ENCODE assay signal across 1 cellular context in the genomic region with DNA sequence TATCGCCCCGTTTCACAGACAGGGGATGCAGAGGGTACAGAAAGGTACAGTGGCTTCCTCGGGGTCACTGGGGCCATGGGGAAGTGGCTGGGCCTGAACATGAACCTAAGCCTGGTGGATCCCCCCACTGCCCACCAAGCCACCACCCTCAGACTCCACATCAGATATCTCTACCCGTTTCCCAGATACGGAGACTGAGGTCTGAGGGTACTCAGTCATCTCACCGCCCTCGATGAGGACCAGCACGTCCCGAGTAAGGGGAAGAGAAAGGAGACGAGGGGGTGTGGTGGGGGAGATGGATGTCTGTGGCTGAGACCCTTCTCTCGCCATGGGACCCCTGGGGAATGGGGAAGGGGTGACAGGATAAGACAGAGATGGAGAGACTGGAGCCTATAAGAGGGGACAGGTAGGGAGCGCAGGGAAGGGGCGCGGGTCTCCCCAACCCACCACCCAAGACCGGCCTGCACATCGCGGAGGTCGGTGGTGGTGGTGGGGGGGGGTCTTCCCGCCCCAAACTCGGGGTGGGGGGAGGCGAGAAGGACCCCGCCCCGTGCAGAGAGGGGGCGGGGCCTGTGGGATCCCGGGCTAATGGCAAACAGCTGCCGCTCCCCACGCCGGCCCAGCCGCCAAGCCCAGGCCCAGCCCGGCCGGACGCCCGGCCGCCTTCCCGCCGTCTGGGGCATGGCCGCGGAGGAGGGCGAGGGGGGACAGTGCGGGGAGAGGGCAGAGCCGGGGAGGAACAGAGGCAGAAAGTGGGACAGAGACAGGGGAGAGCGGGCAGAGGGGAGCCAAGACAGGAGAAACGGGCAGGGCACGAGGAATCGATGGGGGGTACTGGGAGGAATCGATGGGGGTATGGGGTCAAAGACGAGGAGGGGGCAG.
TF ChIP-seq lines count a peak whose summit lies in the region.

No MANE protein-coding gene starts in this region.

TF ChIP-seq in SK-N-SH, 30 proteins besides CTCF, POLR2A, EP300 and RAD21 (continued from another document):
- TF ChIP-seq RCOR1 (IDR thresholded peaks at IDR 0.05; ENCODE audit: low read length) (no peak), MEF2A (IDR thresholded peaks at IDR 0.05; ENCODE audit: borderline replicate concordance, low read depth) (no peak), RFX5 (IDR thresholded peaks at IDR 0.05; ENCODE audit: low read length) (no peak), JUND (IDR thresholded peaks at IDR 0.05) (no peak), SIN3A (IDR thresholded peaks at IDR 0.05; ENCODE audit: borderline replicate concordance, low read depth, low read length) (peak; percentile 70; the same call in 1 of the 2 replicates), FOSL2 (IDR thresholded peaks at IDR 0.05; ENCODE audit: borderline replicate concordance, low read depth) (no peak), RXRA (IDR thresholded peaks at IDR 0.05; ENCODE audit: borderline replicate concordance, low read depth) (no peak), POLR2AphosphoS5 (IDR thresholded peaks at IDR 0.05; ENCODE audit: low read depth, low read length) (no peak)
- TF ChIP-seq, protein P1, sequence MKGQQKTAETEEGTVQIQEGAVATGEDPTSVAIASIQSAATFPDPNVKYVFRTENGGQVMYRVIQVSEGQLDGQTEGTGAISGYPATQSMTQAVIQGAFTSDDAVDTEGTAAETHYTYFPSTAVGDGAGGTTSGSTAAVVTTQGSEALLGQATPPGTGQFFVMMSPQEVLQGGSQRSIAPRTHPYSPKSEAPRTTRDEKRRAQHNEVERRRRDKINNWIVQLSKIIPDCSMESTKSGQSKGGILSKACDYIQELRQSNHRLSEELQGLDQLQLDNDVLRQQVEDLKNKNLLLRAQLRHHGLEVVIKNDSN (IDR thresholded peaks at IDR 0.05; ENCODE audit: borderline replicate concordance, low read depth): no peak
- TF ChIP-seq, protein P2, sequence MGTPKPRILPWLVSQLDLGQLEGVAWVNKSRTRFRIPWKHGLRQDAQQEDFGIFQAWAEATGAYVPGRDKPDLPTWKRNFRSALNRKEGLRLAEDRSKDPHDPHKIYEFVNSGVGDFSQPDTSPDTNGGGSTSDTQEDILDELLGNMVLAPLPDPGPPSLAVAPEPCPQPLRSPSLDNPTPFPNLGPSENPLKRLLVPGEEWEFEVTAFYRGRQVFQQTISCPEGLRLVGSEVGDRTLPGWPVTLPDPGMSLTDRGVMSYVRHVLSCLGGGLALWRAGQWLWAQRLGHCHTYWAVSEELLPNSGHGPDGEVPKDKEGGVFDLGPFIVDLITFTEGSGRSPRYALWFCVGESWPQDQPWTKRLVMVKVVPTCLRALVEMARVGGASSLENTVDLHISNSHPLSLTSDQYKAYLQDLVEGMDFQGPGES (IDR thresholded peaks at IDR 0.05; ENCODE audit: low read depth, low read length): no peak
- TF ChIP-seq, protein P3, sequence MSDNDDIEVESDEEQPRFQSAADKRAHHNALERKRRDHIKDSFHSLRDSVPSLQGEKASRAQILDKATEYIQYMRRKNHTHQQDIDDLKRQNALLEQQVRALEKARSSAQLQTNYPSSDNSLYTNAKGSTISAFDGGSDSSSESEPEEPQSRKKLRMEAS (IDR thresholded peaks at IDR 0.05; ENCODE audit: low read depth): no peak
- TF ChIP-seq, protein P4, sequence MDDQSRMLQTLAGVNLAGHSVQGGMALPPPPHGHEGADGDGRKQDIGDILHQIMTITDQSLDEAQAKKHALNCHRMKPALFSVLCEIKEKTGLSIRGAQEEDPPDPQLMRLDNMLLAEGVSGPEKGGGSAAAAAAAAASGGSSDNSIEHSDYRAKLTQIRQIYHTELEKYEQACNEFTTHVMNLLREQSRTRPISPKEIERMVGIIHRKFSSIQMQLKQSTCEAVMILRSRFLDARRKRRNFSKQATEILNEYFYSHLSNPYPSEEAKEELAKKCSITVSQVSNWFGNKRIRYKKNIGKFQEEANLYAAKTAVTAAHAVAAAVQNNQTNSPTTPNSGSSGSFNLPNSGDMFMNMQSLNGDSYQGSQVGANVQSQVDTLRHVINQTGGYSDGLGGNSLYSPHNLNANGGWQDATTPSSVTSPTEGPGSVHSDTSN (IDR thresholded peaks at IDR 0.05): no peak
- TF ChIP-seq, protein P5, sequence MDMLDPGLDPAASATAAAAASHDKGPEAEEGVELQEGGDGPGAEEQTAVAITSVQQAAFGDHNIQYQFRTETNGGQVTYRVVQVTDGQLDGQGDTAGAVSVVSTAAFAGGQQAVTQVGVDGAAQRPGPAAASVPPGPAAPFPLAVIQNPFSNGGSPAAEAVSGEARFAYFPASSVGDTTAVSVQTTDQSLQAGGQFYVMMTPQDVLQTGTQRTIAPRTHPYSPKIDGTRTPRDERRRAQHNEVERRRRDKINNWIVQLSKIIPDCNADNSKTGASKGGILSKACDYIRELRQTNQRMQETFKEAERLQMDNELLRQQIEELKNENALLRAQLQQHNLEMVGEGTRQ (IDR thresholded peaks at IDR 0.05; ENCODE audit: borderline replicate concordance, low read depth, low read length): no peak
- TF ChIP-seq, protein P6, sequence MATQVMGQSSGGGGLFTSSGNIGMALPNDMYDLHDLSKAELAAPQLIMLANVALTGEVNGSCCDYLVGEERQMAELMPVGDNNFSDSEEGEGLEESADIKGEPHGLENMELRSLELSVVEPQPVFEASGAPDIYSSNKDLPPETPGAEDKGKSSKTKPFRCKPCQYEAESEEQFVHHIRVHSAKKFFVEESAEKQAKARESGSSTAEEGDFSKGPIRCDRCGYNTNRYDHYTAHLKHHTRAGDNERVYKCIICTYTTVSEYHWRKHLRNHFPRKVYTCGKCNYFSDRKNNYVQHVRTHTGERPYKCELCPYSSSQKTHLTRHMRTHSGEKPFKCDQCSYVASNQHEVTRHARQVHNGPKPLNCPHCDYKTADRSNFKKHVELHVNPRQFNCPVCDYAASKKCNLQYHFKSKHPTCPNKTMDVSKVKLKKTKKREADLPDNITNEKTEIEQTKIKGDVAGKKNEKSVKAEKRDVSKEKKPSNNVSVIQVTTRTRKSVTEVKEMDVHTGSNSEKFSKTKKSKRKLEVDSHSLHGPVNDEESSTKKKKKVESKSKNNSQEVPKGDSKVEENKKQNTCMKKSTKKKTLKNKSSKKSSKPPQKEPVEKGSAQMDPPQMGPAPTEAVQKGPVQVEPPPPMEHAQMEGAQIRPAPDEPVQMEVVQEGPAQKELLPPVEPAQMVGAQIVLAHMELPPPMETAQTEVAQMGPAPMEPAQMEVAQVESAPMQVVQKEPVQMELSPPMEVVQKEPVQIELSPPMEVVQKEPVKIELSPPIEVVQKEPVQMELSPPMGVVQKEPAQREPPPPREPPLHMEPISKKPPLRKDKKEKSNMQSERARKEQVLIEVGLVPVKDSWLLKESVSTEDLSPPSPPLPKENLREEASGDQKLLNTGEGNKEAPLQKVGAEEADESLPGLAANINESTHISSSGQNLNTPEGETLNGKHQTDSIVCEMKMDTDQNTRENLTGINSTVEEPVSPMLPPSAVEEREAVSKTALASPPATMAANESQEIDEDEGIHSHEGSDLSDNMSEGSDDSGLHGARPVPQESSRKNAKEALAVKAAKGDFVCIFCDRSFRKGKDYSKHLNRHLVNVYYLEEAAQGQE (IDR thresholded peaks at IDR 0.05; ENCODE audit: low read depth, low read length): no peak
